ENCODE assay signal across 8 cellular contexts in genomic region chr5:136424835-136425694, GRCh38. TPM values are rescaled to one million over a fixed set of nuclear protein-coding genes. Genes with fewer than 3 reads are reported as not detected.
DNase-seq lines count a peak whose midpoint lies in the region; ATAC-seq and TF ChIP-seq lines count a peak whose summit lies in the region.

No MANE protein-coding gene starts in this region.

- DNase-seq in D341Med (ENCODE audit: low spot score) (peak; percentile 84), HS-27A (ENCODE audit: low read depth) (peak; percentile 5), NOMO-1 treated with dmso at 0.1 percent for 144 hours (lab: John Stamatoyannopoulos, UW; ENCODE audit: unreplicated experiment) (peak; percentile 1), right cardiac atrium (peak; percentile 68 to 89 (median 80)), gastrocnemius medialis (no peak)
- DNase-seq in activated naive CD8-positive, alpha-beta T cell treated with anti-CD3 and anti-CD28 coated beads, Interleukin-2, amount 50 U/mL, for 24 hours = peak; percentile 58

- TF ChIP-seq POLR2A in gastrocnemius medialis (IDR thresholded peaks at IDR 0.05) = no peak
- no peak for TF ChIP-seq POLR2A in gastroesophageal sphincter (IDR thresholded peaks at IDR 0.05)

- 38% methylated on average over 12 of the region's 12 CpGs for WGBS in right cardiac atrium
- WGBS in gastroesophageal sphincter (ENCODE audit: low coverage in 1 of 2), 2 donors = 28 to 56% methylated on average over 7 to 9 of the region's 12 CpGs

- H3K27me3 ChIP-seq in right cardiac atrium (ENCODE audit: control insufficient read depth, insufficient read depth) = no peaks in the 10 kb centered on the region
- no peaks in the 10 kb centered on the region for H3K27me3 ChIP-seq in gastrocnemius medialis
- H3K27me3 ChIP-seq in gastroesophageal sphincter = no peaks in the 10 kb centered on the region

- intact Hi-C loops in right cardiac atrium (cut with DNase I) (loop anchor here in 2 of 4 donors (10.0 kb wide), 2 partner anchors 170 to 180 kb away; no protein-coding TSS in a partner anchor), gastrocnemius medialis (cut with DNase I; ENCODE audit: low total_unique reads) (no loop called here)

- in situ Hi-C loops in gastrocnemius medialis (cut with MboI; ENCODE audit: low sequenced_read_pairs in 4 of 4) = no loop called here

- no peaks in the 10 kb centered on the region for H3K36me3 Mint-ChIP-seq in activated naive CD8-positive, alpha-beta T cell treated with anti-CD3 and anti-CD28 coated beads, Interleukin-2, amount 50 U/mL, for 24 hours (ENCODE audit: low read depth)

- no peaks in the 10 kb centered on the region for H3K4me1 Mint-ChIP-seq in activated naive CD8-positive, alpha-beta T cell treated with anti-CD3 and anti-CD28 coated beads, Interleukin-2, amount 50 U/mL, for 24 hours

- no peaks in the 10 kb centered on the region for H3K27me3 Mint-ChIP-seq in activated naive CD8-positive, alpha-beta T cell treated with anti-CD3 and anti-CD28 coated beads, Interleukin-2, amount 50 U/mL, for 24 hours

- H3K4me3 ChIP-seq in right cardiac atrium (ENCODE audit: low read length) = no peak overlapping the region
- H3K4me3 ChIP-seq in gastrocnemius medialis = no peak overlapping the region
- no peak overlapping the region for H3K4me3 ChIP-seq in gastroesophageal sphincter

- ATAC-seq in GM19351 (IDR thresholded peaks at IDR 0.05; ENCODE audit: unreplicated experiment) = peak; percentile 96
- no peak for ATAC-seq in activated naive CD8-positive, alpha-beta T cell treated with anti-CD3 and anti-CD28 coated beads, Interleukin-2, amount 50 U/mL, for 24 hours
- ATAC-seq in right cardiac atrium = peak; percentile 66 to 68
- ATAC-seq in gastrocnemius medialis = no peak
- no peak for ATAC-seq in gastroesophageal sphincter

- H3K9me3 ChIP-seq in right cardiac atrium (ENCODE audit: control insufficient read depth, low read length) (no peaks in the 10 kb centered on the region), gastrocnemius medialis (no peaks in the 10 kb centered on the region), gastroesophageal sphincter (no peaks in the 10 kb centered on the region)

- H3K4me3 Mint-ChIP-seq in activated naive CD8-positive, alpha-beta T cell treated with anti-CD3 and anti-CD28 coated beads, Interleukin-2, amount 50 U/mL, for 24 hours = no peak overlapping the region

- H3K27ac Mint-ChIP-seq in activated naive CD8-positive, alpha-beta T cell treated with anti-CD3 and anti-CD28 coated beads, Interleukin-2, amount 50 U/mL, for 24 hours = no peak overlapping the region

- peak in 3 of 5 experiments; percentile 11 to 27 (median 27) for TF ChIP-seq CTCF in gastrocnemius medialis (IDR thresholded peaks at IDR 0.05 in 4 of 5, conservative IDR thresholded peaks at IDR 0.05 in 1 of 5)
- TF ChIP-seq CTCF in gastroesophageal sphincter (IDR thresholded peaks at IDR 0.05) = peak in 2 of 4 experiments; percentile 24 to 50

- TF ChIP-seq EP300 in gastroesophageal sphincter (IDR thresholded peaks at IDR 0.05) = no peak

- H3K36me3 ChIP-seq in gastrocnemius medialis = no peaks in the 10 kb centered on the region
- H3K36me3 ChIP-seq in gastroesophageal sphincter = no peaks in the 10 kb centered on the region

- H3K4me1 ChIP-seq in right cardiac atrium (ENCODE audit: control insufficient read depth, insufficient read depth, low read length) = no peaks in the 10 kb centered on the region
- no peaks in the 10 kb centered on the region for H3K4me1 ChIP-seq in gastrocnemius medialis
- no peaks in the 10 kb centered on the region for H3K4me1 ChIP-seq in gastroesophageal sphincter

- H3K27ac ChIP-seq in right cardiac atrium (ENCODE audit: low read length) (no peak overlapping the region), gastrocnemius medialis (no peak overlapping the region), gastroesophageal sphincter (no peak overlapping the region)

- no peaks in the 10 kb centered on the region for H3K9me3 Mint-ChIP-seq in activated naive CD8-positive, alpha-beta T cell treated with anti-CD3 and anti-CD28 coated beads, Interleukin-2, amount 50 U/mL, for 24 hours

RNA-seq across cellular contexts. Expression of gene TRPC7, which starts 59.7 kb away (rescaled TPM):
- total RNA-seq in right cardiac atrium (not detected), gastrocnemius medialis (not detected), gastroesophageal sphincter (not detected)
- not detected for polyA plus RNA-seq in right cardiac atrium

Comparison
In these comparisons a context has a peak if more than half of its experiments do, and no peak if none do; other contexts are left out.
1. DNase-seq: peak in D341Med (single experiment), HS-27A (single experiment), NOMO-1 treated with dmso at 0.1 percent for 144 hours (single experiment), activated naive CD8-positive, alpha-beta T cell treated with anti-CD3 and anti-CD28 coated beads, Interleukin-2, amount 50 U/mL, for 24 hours (single experiment) and right cardiac atrium (3 of 3); none in gastrocnemius medialis (0 of 2).
2. ATAC-seq: peak in GM19351 (single experiment) and right cardiac atrium (2 of 2); none in activated naive CD8-positive, alpha-beta T cell treated with anti-CD3 and anti-CD28 coated beads, Interleukin-2, amount 50 U/mL, for 24 hours (single experiment), gastrocnemius medialis (0 of 2) and gastroesophageal sphincter (single experiment).